3 cellular contexts compared by ENCODE assay signal in the genomic region with DNA sequence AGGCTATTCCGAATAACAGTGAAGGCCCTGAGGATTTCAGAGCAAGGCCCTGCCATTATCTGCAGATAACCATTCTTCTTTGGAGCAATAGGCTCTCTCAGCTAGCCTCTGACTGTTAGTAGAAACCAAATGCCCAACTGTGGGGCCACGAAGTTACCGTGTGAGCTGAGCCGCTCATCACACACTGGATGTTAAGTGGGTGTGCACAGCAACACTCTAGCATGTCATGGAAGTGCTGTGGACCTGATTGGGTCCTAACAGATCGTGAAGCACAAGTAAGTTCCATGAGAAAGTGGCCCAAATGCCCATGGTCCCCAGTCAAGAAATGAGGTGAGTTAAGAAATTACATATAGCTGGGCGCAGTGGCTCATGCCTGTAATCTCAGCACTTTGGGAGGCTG.
"Had no signal": no experiment of that assay in that cellular context is flagged by ENCODE, and none has a peak within 500 bp of the region (broad histone marks: within the 10 kb centered on the region; RNA-seq: fewer than 3 reads in every experiment).

No MANE protein-coding gene starts in this region.

- DNase-seq: GDM1, GF-D8 had no signal

- H3K4me3 ChIP-seq: GM12878 had no signal
